In the genomic region with DNA sequence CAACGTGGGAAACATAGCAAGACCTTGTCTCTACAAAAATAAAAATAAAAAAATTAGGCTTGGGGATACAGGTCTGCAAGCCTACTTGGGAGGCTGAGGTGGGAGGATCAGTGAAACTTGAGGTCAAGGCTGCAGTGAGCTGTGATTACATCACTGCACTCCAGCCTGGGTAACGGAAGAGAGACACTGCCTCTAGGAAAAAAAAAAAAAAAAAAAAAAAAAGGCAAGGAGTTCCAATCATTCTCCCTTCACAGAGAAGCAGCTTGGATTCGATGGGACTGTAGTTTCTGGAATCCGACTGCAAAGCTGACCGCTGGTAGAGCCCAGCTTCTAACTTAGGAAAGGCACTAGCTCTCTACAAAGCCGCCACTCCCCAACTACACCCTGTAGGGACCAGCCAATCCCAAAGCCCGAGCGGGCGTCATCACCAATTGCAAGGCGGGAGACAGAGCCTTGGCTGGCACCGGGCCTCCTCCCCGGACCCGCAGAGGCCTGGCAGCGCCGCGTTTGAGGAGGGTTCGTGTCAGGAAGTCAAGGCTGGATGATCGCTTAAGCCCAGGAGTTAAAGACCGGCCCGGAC, we compare ENCODE assay signal across 8 cellular contexts. TPM values are rescaled to one million over a fixed set of nuclear protein-coding genes. Genes with fewer than 3 reads are reported as not detected.
DNase-seq lines count a peak whose midpoint lies in the region; ATAC-seq and TF ChIP-seq lines count a peak whose summit lies in the region.

No MANE protein-coding gene starts in this region.

- in situ Hi-C loops in ACHN (cut with HindIII; ENCODE audit: low pct_ligation_motif_present, low pct_unique_long_range_greater_than_20kb, low sequenced_read_pairs) = no loop called here

- ATAC-seq in GM18868 (IDR thresholded peaks at IDR 0.05; ENCODE audit: unreplicated experiment) = peak; percentile 69
- ATAC-seq in HG03135 (IDR thresholded peaks at IDR 0.05; ENCODE audit: unreplicated experiment) = peak; percentile 58

- no peaks in the 10 kb centered on the region for H3K36me3 ChIP-seq in kidney epithelial cell (ENCODE audit: control insufficient read depth, insufficient read depth, low read length)

- TF ChIP-seq CTCF in kidney epithelial cell (IDR thresholded peaks at IDR 0.05; ENCODE audit: insufficient read depth, low read length, poor library complexity, severe bottlenecking) = no peak

- H3K27me3 ChIP-seq in kidney epithelial cell (ENCODE audit: control insufficient read depth, insufficient read depth, low read length) = no peaks in the 10 kb centered on the region

- DNase-seq in ACHN (peak; percentile 93), NCI-H2196 treated with DMSO at 0.1 percent for 48 hours (lab: John Stamatoyannopoulos, UW; ENCODE audit: unreplicated experiment) (peak; percentile 93), cerebellar nuclear complex (lab: John Stamatoyannopoulos, UW) (peak; percentile 90 to 92), kidney epithelial cell (ENCODE audit: low read depth) (peak; percentile 76)
- peak; percentile 73 for DNase-seq in activated CD4-positive, alpha-beta T cell treated with anti-CD3 and anti-CD28 coated beads for 1 hour
- DNase-seq in stimulated activated CD4-positive, alpha-beta T cell treated with anti-CD3 and anti-CD28 coated beads, Interleukin-1b, Interleukin-23, amount 100 ng/mL, for 1 hour (ENCODE audit: low read depth in 2 of 2) = peak; percentile 46 to 53

- peak overlapping the region; percentile 40 for H3K4me3 ChIP-seq in kidney epithelial cell (ENCODE audit: low read depth, low read length)

RNA-seq across cellular contexts. Expression of gene DDB2, which starts 0.7 kb away (rescaled TPM):
- total RNA-seq in kidney epithelial cell = 24.8 and 34.7 TPM in 2 replicates

RNA-seq across cellular contexts. Expression of gene PACSIN3, which starts 27.8 kb away (rescaled TPM):
- 37.9 and 57.4 TPM in 2 replicates for total RNA-seq in kidney epithelial cell

RNA-seq across cellular contexts. Expression of gene ACP2, which starts 34.5 kb away (rescaled TPM):
- 51.6 and 57.1 TPM in 2 replicates for total RNA-seq in kidney epithelial cell

RNA-seq across cellular contexts. Expression of gene ARFGAP2, which starts 37.4 kb away (rescaled TPM):
- 95.7 and 106 TPM in 2 replicates for total RNA-seq in kidney epithelial cell

RNA-seq across cellular contexts. Expression of gene NR1H3, which starts 43.7 kb away (rescaled TPM):
- total RNA-seq in kidney epithelial cell = 3.8 and 7.3 TPM in 2 replicates

Comparison
In these comparisons a context has a peak if more than half of its experiments do, and no peak if none do; other contexts are left out.
1. Peak in every context shown above with its lines: DNase-seq, ATAC-seq and H3K4me3 ChIP-seq.